In the genomic region with DNA sequence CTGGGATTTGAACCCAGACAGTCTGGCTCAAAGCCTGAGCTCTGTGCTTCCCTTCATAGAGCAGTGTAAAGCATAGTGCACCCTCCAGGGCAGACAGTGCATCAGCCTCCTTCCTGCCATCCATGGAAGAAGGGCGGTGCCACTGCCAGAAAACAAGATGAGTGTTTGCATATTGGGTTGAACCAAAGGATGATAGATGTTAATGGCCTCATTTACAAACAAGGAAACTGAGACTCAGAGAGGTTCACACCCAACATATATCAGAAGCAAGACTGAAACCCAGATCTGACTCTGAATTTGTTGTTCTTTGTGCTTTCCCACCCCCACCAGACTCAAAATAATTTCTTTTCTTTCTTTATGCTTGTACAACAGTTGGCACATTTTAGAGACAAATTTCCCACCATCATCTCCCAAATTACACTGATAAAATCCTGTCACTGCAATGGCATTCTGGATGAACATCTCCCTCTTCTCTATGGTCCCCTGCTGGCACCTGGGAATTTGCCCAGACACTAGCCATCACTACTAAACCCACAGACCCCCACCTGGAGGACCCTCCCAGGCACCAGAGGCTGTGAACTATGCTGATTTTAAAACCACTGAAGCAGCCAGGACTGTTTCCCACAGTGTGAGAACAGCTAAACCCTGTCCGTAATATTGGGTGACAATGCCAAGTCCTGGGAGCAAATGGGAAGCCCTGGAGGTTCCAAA, we compare ENCODE assay signal across 9 cellular contexts. TPM values are rescaled to one million over a fixed set of nuclear protein-coding genes. Genes with fewer than 3 reads are reported as not detected.
DNase-seq lines count a peak whose midpoint lies in the region; ATAC-seq and TF ChIP-seq lines count a peak whose summit lies in the region.
"Had no signal": no experiment of that assay in that cellular context is flagged by ENCODE, and none has a peak within 500 bp of the region (broad histone marks: within the 10 kb centered on the region; RNA-seq: fewer than 3 reads in every experiment).

No MANE protein-coding gene starts in this region.

- ATAC-seq in GM18909 (IDR thresholded peaks at IDR 0.05; ENCODE audit: poor library complexity, unreplicated experiment): peak; percentile 39
- ATAC-seq in HG02884 (IDR thresholded peaks at IDR 0.05; ENCODE audit: unreplicated experiment): peak; percentile 49
- ATAC-seq in activated CD8-positive, alpha-beta T cell treated with anti-CD3 and anti-CD28 coated beads, Interleukin-2, amount 10 ng/mL, durations not matched to agents 7 days and 5 days: no peak
- no peak for ATAC-seq in HG02970 (IDR thresholded peaks at IDR 0.05; ENCODE audit: low FRiP score, unreplicated experiment)

- peaks cover 22% of the 10 kb centered on the region for H3K4me1 Mint-ChIP-seq in activated CD8-positive, alpha-beta T cell treated with anti-CD3 and anti-CD28 coated beads, Interleukin-2, amount 10 ng/mL, durations not matched to agents 7 days and 5 days (ENCODE audit: low read depth)

- H3K36me3 Mint-ChIP-seq in activated CD8-positive, alpha-beta T cell treated with anti-CD3 and anti-CD28 coated beads, Interleukin-2, amount 10 ng/mL, durations not matched to agents 7 days and 5 days (ENCODE audit: low read depth): peaks cover 64% of the 10 kb centered on the region

- peak overlapping the region; percentile 12 for H3K27ac Mint-ChIP-seq in activated CD8-positive, alpha-beta T cell treated with anti-CD3 and anti-CD28 coated beads, Interleukin-2, amount 10 ng/mL, durations not matched to agents 7 days and 5 days
- H3K27ac Mint-ChIP-seq: dendritic cell treated with granulocyte-macrophage colony-stimulating factor and Interleukin-4, amounts not matched to agents 40 ng/mL and 50 ng/mL, for 4 days had no signal

- TF ChIP-seq CTCF in GM06990 (IDR thresholded peaks at IDR 0.05; ENCODE audit: insufficient read depth, low read length, poor library complexity, severe bottlenecking): peak; percentile 28

- POLR2A ChIA-PET in activated CD8-positive, alpha-beta T cell treated with anti-CD3 and anti-CD28 coated beads, Interleukin-2, amount 10 ng/mL, durations not matched to agents 7 days and 5 days (lab: Charles Lee): no interaction called here

- DNase-seq in GM06990 (ENCODE audit: extremely low read depth, insufficient read length): peak; percentile 63
- DNase-seq in activated CD8-positive, alpha-beta T cell treated with anti-CD3 and anti-CD28 coated beads, Interleukin-2, amount 10 ng/mL, durations not matched to agents 7 days and 5 days: no peak
- DNase-seq in middle frontal gyrus (ENCODE audit: extremely low spot score, low spot score): no peak
- DNase-seq in NCI-H524 (lab: John Stamatoyannopoulos, UW): no peak
- no peak for DNase-seq in cortex of kidney (lab: John Stamatoyannopoulos, UW)

- H3K27me3 Mint-ChIP-seq in activated CD8-positive, alpha-beta T cell treated with anti-CD3 and anti-CD28 coated beads, Interleukin-2, amount 10 ng/mL, durations not matched to agents 7 days and 5 days (ENCODE audit: low read depth): no peaks in the 10 kb centered on the region
- H3K27me3 Mint-ChIP-seq: dendritic cell treated with granulocyte-macrophage colony-stimulating factor and Interleukin-4, amounts not matched to agents 40 ng/mL and 50 ng/mL, for 4 days had no signal

- peak overlapping the region; percentile 4; the same call in 1 of the 2 replicates for H3K4me3 ChIP-seq in GM06990 (replicated peaks; ENCODE audit: low read depth, low read length)

- H3K9me3 Mint-ChIP-seq in activated CD8-positive, alpha-beta T cell treated with anti-CD3 and anti-CD28 coated beads, Interleukin-2, amount 10 ng/mL, durations not matched to agents 7 days and 5 days (ENCODE audit: insufficient read depth): no peaks in the 10 kb centered on the region
- H3K9me3 Mint-ChIP-seq: dendritic cell treated with granulocyte-macrophage colony-stimulating factor and Interleukin-4, amounts not matched to agents 40 ng/mL and 50 ng/mL, for 4 days had no signal

- no peak overlapping the region for H3K4me3 Mint-ChIP-seq in activated CD8-positive, alpha-beta T cell treated with anti-CD3 and anti-CD28 coated beads, Interleukin-2, amount 10 ng/mL, durations not matched to agents 7 days and 5 days
- H3K4me3 Mint-ChIP-seq: dendritic cell treated with granulocyte-macrophage colony-stimulating factor and Interleukin-4, amounts not matched to agents 40 ng/mL and 50 ng/mL, for 4 days had no signal

- no peaks in the 10 kb centered on the region for H3K27me3 ChIP-seq in GM06990 (replicated peaks; ENCODE audit: control insufficient read depth, insufficient read depth, low read length)

- H3K36me3 ChIP-seq in GM06990 (ENCODE audit: control insufficient read depth, insufficient read depth, low read length): peaks cover 20% of the 10 kb centered on the region

- CTCF ChIA-PET in activated CD8-positive, alpha-beta T cell treated with anti-CD3 and anti-CD28 coated beads, Interleukin-2, amount 10 ng/mL, durations not matched to agents 7 days and 5 days (lab: Charles Lee): interaction anchor here (3.4 to 3.8 kb wide), 2 partner anchors 12 to 76 kb away, joined by 19 to 20 read pairs; no protein-coding TSS in a partner anchor

RNA-seq across cellular contexts. Expression of a gene that starts 45.4 kb away (rescaled TPM):
- 10 to 100 TPM; 12.5 to 13.6 TPM for total RNA-seq in activated CD8-positive, alpha-beta T cell treated with anti-CD3 and anti-CD28 coated beads, Interleukin-2, amount 10 ng/mL, durations not matched to agents 7 days and 5 days

RNA-seq across cellular contexts. Expression of a gene that starts 46.3 kb away (rescaled TPM):
- 100 to 1,000 TPM; 143 to 145 TPM for total RNA-seq in activated CD8-positive, alpha-beta T cell treated with anti-CD3 and anti-CD28 coated beads, Interleukin-2, amount 10 ng/mL, durations not matched to agents 7 days and 5 days

Comparison
In these comparisons a context has a peak if more than half of its experiments do, and no peak if none do; other contexts are left out.
1. ATAC-seq: peak in GM18909 (single experiment) and HG02884 (single experiment); none in activated CD8-positive, alpha-beta T cell treated with anti-CD3 and anti-CD28 coated beads, Interleukin-2, amount 10 ng/mL, durations not matched to agents 7 days and 5 days (single experiment) and HG02970 (single experiment).